ENCODE assay signal across 16 cellular contexts in genomic region chr20:49475979-49476378, GRCh38. TPM values are rescaled to one million over a fixed set of nuclear protein-coding genes. Genes with fewer than 3 reads are reported as not detected.
"Had no signal": no experiment of that assay in that cellular context is flagged by ENCODE, and none has a peak within 500 bp of the region (broad histone marks: within the 10 kb centered on the region; RNA-seq: fewer than 3 reads in every experiment).

No MANE protein-coding gene starts in this region.

- H3K27me3 ChIP-seq: tibial artery, vagina had no signal

- H3K4me3 ChIP-seq: coronary artery, esophagus squamous epithelium, tibial artery, vagina had no signal

- H3K79me2 ChIP-seq: parathyroid adenoma had no signal

- H3K9me3 ChIP-seq: esophagus squamous epithelium, tibial artery, vagina had no signal

- DNase-seq: activated CD4-positive, alpha-beta T cell treated with anti-CD3 and anti-CD28 coated beads, Interleukin-2, amount 10 ng/mL, durations not matched to agents 7 days and 5 days; activated CD8-positive, alpha-beta memory T cell treated with anti-CD3 and anti-CD28 coated beads, Interleukin-2, amount 50 U/mL, for 48 hours; activated naive CD8-positive, alpha-beta T cell treated with anti-CD3 and anti-CD28 coated beads, Interleukin-2, amount 10 ng/mL, durations not matched to agents 7 days and 5 days; anterior cingulate cortex; brain microvascular endothelial cell; esophagus squamous epithelium; kidney glomerular epithelial cell; left ventricle myocardium superior; naive thymus-derived CD8-positive, alpha-beta T cell; stimulated activated CD4-positive, alpha-beta T cell treated with anti-CD3 and anti-CD28 coated beads, Interleukin-4, amount 100 ng/mL, for 1 hour; stimulated activated naive B cell treated with anti-CD40 and anti-IgM and Interleukin-4, amounts not matched to agents 10 μg/mL and 1 μg/mL and 100 μg/mL, for 72 hours; tibial artery had no signal

- ATAC-seq: left ventricle myocardium superior; naive thymus-derived CD8-positive, alpha-beta T cell; stimulated activated naive B cell treated with anti-CD40 and anti-IgM and Interleukin-4, amounts not matched to agents 10 μg/mL and 1 μg/mL and 100 μg/mL, for 72 hours had no signal

- H2AFZ ChIP-seq: parathyroid adenoma had no signal

- H3K9ac ChIP-seq: parathyroid adenoma had no signal

- H3K36me3 ChIP-seq: brain microvascular endothelial cell, esophagus squamous epithelium, tibial artery, vagina had no signal

- H3K4me1 ChIP-seq: parathyroid adenoma, tibial artery, vagina had no signal

- H3K27ac ChIP-seq: brain microvascular endothelial cell, coronary artery, esophagus squamous epithelium, parathyroid adenoma, tibial artery, vagina had no signal

RNA-seq across cellular contexts. Expression of gene KCNB1, which starts 6.5 kb away (rescaled TPM):
- total RNA-seq: fibroblast of villous mesenchyme had no signal
- polyA plus RNA-seq: naive thymus-derived CD8-positive, alpha-beta T cell had no signal
